Comparison of ENCODE assay signal across 16 cellular contexts in genomic region chr10:43222296-43222695, GRCh38. TPM values are rescaled to one million over a fixed set of nuclear protein-coding genes. Genes with fewer than 3 reads are reported as not detected.
DNase-seq lines count a peak whose midpoint lies in the region; ATAC-seq and TF ChIP-seq lines count a peak whose summit lies in the region.
"Had no signal": no experiment of that assay in that cellular context is flagged by ENCODE, and none has a peak within 500 bp of the region (broad histone marks: within the 10 kb centered on the region; RNA-seq: fewer than 3 reads in every experiment).

No MANE protein-coding gene starts in this region.

- peak; percentile 12 for DNase-seq in Right ventricle myocardium superior
- DNase-seq in left ventricle myocardium inferior, result no peak
- peak; percentile 32 for DNase-seq in activated CD8-positive, alpha-beta memory T cell treated with anti-CD3 and anti-CD28 coated beads, Interleukin-2, amount 50 U/mL, for 48 hours
- peak; percentile 20 for DNase-seq in lower lobe of right lung
- peak; percentile 1 to 3 for DNase-seq in uterus
- no peak for DNase-seq in OCI-M2 (lab: John Stamatoyannopoulos, UW; ENCODE audit: unreplicated experiment)
- no peak for DNase-seq in DMS 273 treated with DMSO at 0.1 percent for 48 hours (lab: John Stamatoyannopoulos, UW)
- DNase-seq: foreskin fibroblast, GM23248, NCI-H2081 treated with DMSO at 0.1 percent for 48 hours, NCI-H524 treated with DMSO at 0.1 percent for 48 hours had no signal

- intact Hi-C loops in Right ventricle myocardium superior (cut with DNase I), result no loop called here
- intact Hi-C loops in left ventricle myocardium inferior (cut with micrococcal nuclease), result no loop called here
- intact Hi-C loops in lower lobe of right lung (cut with DNase I), result no loop called here
- intact Hi-C loops in uterus (cut with DNase I; ENCODE audit: low total_unique reads), result no loop called here

- no peak for TF ChIP-seq CTCF in left ventricle myocardium inferior (IDR thresholded peaks at IDR 0.05; ENCODE audit: borderline replicate concordance)
- TF ChIP-seq CTCF in lower lobe of right lung (IDR thresholded peaks at IDR 0.05), result no peak
- no peak for TF ChIP-seq CTCF in uterus (IDR thresholded peaks at IDR 0.05)

- no peaks in the 10 kb centered on the region for H3K36me3 ChIP-seq in left ventricle myocardium inferior
- H3K36me3 ChIP-seq in lower lobe of right lung, result no peaks in the 10 kb centered on the region
- H3K36me3 ChIP-seq in uterus, result no peaks in the 10 kb centered on the region
- H3K36me3 ChIP-seq: suprapubic skin had no signal

- peaks cover 54% of the 10 kb centered on the region for H3K27me3 ChIP-seq in left ventricle myocardium inferior (ENCODE audit: low read depth)
- no peaks in the 10 kb centered on the region for H3K27me3 ChIP-seq in lower lobe of right lung (ENCODE audit: low read depth)
- H3K27me3 ChIP-seq in uterus, result no peaks in the 10 kb centered on the region
- H3K27me3 ChIP-seq: body of pancreas had no signal

- H3K4me1 ChIP-seq in left ventricle myocardium inferior (no peaks in the 10 kb centered on the region), lower lobe of right lung (no peaks in the 10 kb centered on the region), uterus (no peaks in the 10 kb centered on the region)
- H3K4me1 ChIP-seq: body of pancreas, suprapubic skin had no signal

- H3K27ac ChIP-seq in left ventricle myocardium inferior (replicated peaks) (no peak overlapping the region), lower lobe of right lung (no peak overlapping the region), uterus (no peak overlapping the region)
- H3K27ac ChIP-seq: body of pancreas, epithelial cell of prostate, GM23248, suprapubic skin had no signal

- H3K9me3 ChIP-seq in left ventricle myocardium inferior (replicated peaks) (no peaks in the 10 kb centered on the region), lower lobe of right lung (no peaks in the 10 kb centered on the region), uterus (no peaks in the 10 kb centered on the region)
- H3K9me3 ChIP-seq: body of pancreas, suprapubic skin had no signal

- H3K4me3 ChIP-seq in left ventricle myocardium inferior, result no peak overlapping the region
- H3K4me3 ChIP-seq in lower lobe of right lung, result no peak overlapping the region
- H3K4me3 ChIP-seq in uterus, result no peak overlapping the region
- H3K4me3 ChIP-seq: body of pancreas, GM23248, suprapubic skin had no signal

- ATAC-seq in Right ventricle myocardium superior (ENCODE audit: poor library complexity), result no peak
- ATAC-seq in lower lobe of right lung, result no peak
- ATAC-seq: body of pancreas, left colon had no signal

- no peak for TF ChIP-seq POLR2A in uterus (IDR thresholded peaks at IDR 0.05)

RNA-seq across cellular contexts. Expression of gene RASGEF1A, which starts 44.6 kb away (rescaled TPM):
- 1.6 TPM for total RNA-seq in Right ventricle myocardium superior
- 1.1 TPM for total RNA-seq in left ventricle myocardium inferior
- total RNA-seq in lower lobe of right lung, result 2.7 TPM
- 1 to 10 TPM in 2 of 4 donors, under 1 TPM in 1, not detected in 1; under 0.01 to 3.5 (median 2.8) TPM for total RNA-seq in uterus
- total RNA-seq: HT-29 had no signal

Comparison
In these comparisons a context has a peak if more than half of its experiments do, and no peak if none do; other contexts are left out.
1. DNase-seq: peak in Right ventricle myocardium superior (single experiment), activated CD8-positive, alpha-beta memory T cell treated with anti-CD3 and anti-CD28 coated beads, Interleukin-2, amount 50 U/mL, for 48 hours (single experiment), lower lobe of right lung (single experiment) and uterus (2 of 2); none in left ventricle myocardium inferior (single experiment), OCI-M2 (single experiment) and DMS 273 treated with DMSO at 0.1 percent for 48 hours (single experiment).